8 cellular contexts compared by ENCODE assay signal in genomic region chr3:124730129-124730919, GRCh38. TPM values are rescaled to one million over a fixed set of nuclear protein-coding genes. Genes with fewer than 3 reads are reported as not detected.
A peak's percentile ranks its signal among the peaks of the same experiment; 100 is the strongest.
DNase-seq lines count a peak whose midpoint lies in the region; TF ChIP-seq lines count a peak whose summit lies in the region.

TSS of gene UMPS (plus strand) at chr3:124730452. CDS start at chr3:124730472, 20 bp downstream.

- peak within 1 kb of the TSS; percentile 34 to 76; a peak in 3 of 4 replicates for H3K27ac ChIP-seq in SK-N-SH (ENCODE audit: low read depth in 2 of 2, low read length in 1 of 2)
- H3K27ac ChIP-seq in osteoblast (ENCODE audit: low read depth, low read length): peak within 1 kb of the TSS; percentile 92
- H3K27ac ChIP-seq in testis: peak within 1 kb of the TSS; percentile 27 to 68

- TF ChIP-seq POLR2A in NB4 (IDR thresholded peaks at IDR 0.05; ENCODE audit: extremely low read depth, insufficient read length) (peak; percentile 87), testis (IDR thresholded peaks at IDR 0.05) (no peak)

- peak within 1 kb of the TSS; percentile 80 for H3K9ac ChIP-seq in SK-N-SH

- WGBS in SK-N-SH (ENCODE audit: low lambda C conversion rate): 2% methylated on average over 22 of the region's 44 CpGs
- 0 to 1% methylated on average over 44 of the region's 44 CpGs for WGBS in testis, 2 donors

- TF ChIP-seq EP300 in SK-N-SH (IDR thresholded peaks at IDR 0.05; ENCODE audit: borderline replicate concordance in 1 of 2, low read depth in 1 of 2, low read length in 1 of 2): no peak

- H3K4me3 ChIP-seq in HFF-Myc (replicated peaks; ENCODE audit: low read depth, low read length) (peak within 1 kb of the TSS; percentile 100), NB4 (ENCODE audit: low read depth, low read length) (peak within 1 kb of the TSS; percentile 100), SK-N-SH (ENCODE audit: low read depth in 2 of 2, low read length in 1 of 2) (peak within 1 kb of the TSS; percentile 84 to 86), osteoblast (ENCODE audit: insufficient read depth, low read length) (peak within 1 kb of the TSS; percentile 94), testis (peak within 1 kb of the TSS; percentile 74 to 94)

- POLR2A ChIA-PET in SK-N-SH (lab: Yijun Ruan, JAX): interaction anchor here (1.0 to 1.2 kb wide), 2 partner anchors 9 to 10 kb away, joined by 3 to 6 read pairs; no protein-coding TSS in a partner anchor

- peaks cover 46% of the 10 kb centered on the region for H3K79me2 ChIP-seq in SK-N-SH (ENCODE audit: insufficient read depth)
- peaks cover 40% of the 10 kb centered on the region for H3K79me2 ChIP-seq in osteoblast (ENCODE audit: insufficient read depth, low read length)

- H3K9me2 ChIP-seq in SK-N-SH: no peaks in the 10 kb centered on the region

- peak; percentile 34 for DNase-seq in GM04503 (ENCODE audit: low read depth)
- peak; percentile 29 for DNase-seq in HFF-Myc (ENCODE audit: extremely low read depth, low read depth)
- DNase-seq in NB4 (ENCODE audit: low read depth): peak; percentile 86
- DNase-seq in SK-N-SH: peak; percentile 92
- peak; percentile 94 for DNase-seq in activated naive CD4-positive, alpha-beta T cell treated with anti-CD3 and anti-CD28 coated beads, Interleukin-2, amount 50 U/mL, for 16 hours
- DNase-seq in glomerular visceral epithelial cell (ENCODE audit: extremely low spot score): peak; percentile 78
- peak; percentile 93 for DNase-seq in osteoblast (ENCODE audit: insufficient read length, low spot score, missing footprints)
- peak; percentile 94 for DNase-seq in testis

- H3K27me3 ChIP-seq in SK-N-SH (ENCODE audit: insufficient read depth) (no peaks in the 10 kb centered on the region), osteoblast (ENCODE audit: insufficient read depth, low read length) (peaks cover 8% of the 10 kb centered on the region), testis (no peaks in the 10 kb centered on the region)

- H3F3A ChIP-seq in SK-N-SH (replicated peaks; ENCODE audit: insufficient read depth): no peaks in the 10 kb centered on the region

- H4K20me1 ChIP-seq in SK-N-SH (ENCODE audit: insufficient read depth) (no peaks in the 10 kb centered on the region), osteoblast (ENCODE audit: insufficient read depth, low read length) (no peaks in the 10 kb centered on the region)

- TF ChIP-seq CTCF in HFF-Myc (IDR thresholded peaks at IDR 0.05; ENCODE audit: low read depth, low read length, missing control alignments) (no peak), NB4 (IDR thresholded peaks at IDR 0.05; ENCODE audit: low read depth, low read length) (no peak), SK-N-SH (IDR thresholded peaks at IDR 0.05) (no peak), osteoblast (IDR thresholded peaks at IDR 0.05; ENCODE audit: extremely low read depth, low read depth, low read length) (no peak), testis (IDR thresholded peaks at IDR 0.05) (no peak)

- H3K4me1 ChIP-seq in SK-N-SH (ENCODE audit: control insufficient read depth in 1 of 2, insufficient read depth in 2 of 2, low read depth in 1 of 2, low read length in 1 of 2) (peaks cover 7 to 14% of the 10 kb centered on the region in 2 experiments; a peak in 3 of 4 replicates), osteoblast (ENCODE audit: insufficient read depth, low read length) (peaks cover 23% of the 10 kb centered on the region), testis (peaks cover 4% of the 10 kb centered on the region)

- intact Hi-C loops in testis (cut with DNase I; ENCODE audit: low total_unique reads): no loop called here

- H2AFZ ChIP-seq in SK-N-SH (ENCODE audit: low read depth) (peak within 1 kb of the TSS; percentile 97), osteoblast (ENCODE audit: low read length) (peak within 1 kb of the TSS; percentile 99)

- TF ChIP-seq RAD21 in SK-N-SH (IDR thresholded peaks at IDR 0.05; ENCODE audit: low read length): no peak

- CTCF ChIA-PET in SK-N-SH (lab: Yijun Ruan, JAX): interaction anchor here (1.4 kb wide), 1 partner anchor 41 kb away, joined by 3 read pairs; no protein-coding TSS in a partner anchor

- H3K36me3 ChIP-seq in SK-N-SH (replicated peaks in 1 of 2; ENCODE audit: control insufficient read depth in 1 of 2, insufficient read depth in 2 of 2, low read length in 1 of 2) (peaks cover 4 to 16% of the 10 kb centered on the region in 2 experiments), osteoblast (ENCODE audit: insufficient read depth, low read length) (no peaks in the 10 kb centered on the region), testis (ENCODE audit: low read depth, missing control alignments) (no peaks in the 10 kb centered on the region)

- peak within 1 kb of the TSS; percentile 95 for H3K4me2 ChIP-seq in SK-N-SH
- H3K4me2 ChIP-seq in osteoblast (ENCODE audit: insufficient read depth, low read length): peak within 1 kb of the TSS; percentile 89

- H3K9me3 ChIP-seq in SK-N-SH (no peaks in the 10 kb centered on the region), osteoblast (ENCODE audit: low read depth, low read length) (no peaks in the 10 kb centered on the region), testis (no peaks in the 10 kb centered on the region)

TF ChIP-seq in SK-N-SH, 30 proteins besides CTCF, POLR2A, EP300 and RAD21:
- TF ChIP-seq FOXM1 (IDR thresholded peaks at IDR 0.05; ENCODE audit: low read depth) (no peak), SIN3A (IDR thresholded peaks at IDR 0.05; ENCODE audit: borderline replicate concordance, low read depth, low read length) (peak; percentile 93; the same call in 1 of the 2 replicates), NRF1 (IDR thresholded peaks at IDR 0.05; ENCODE audit: low read depth, low read length) (no peak), PBX3 (IDR thresholded peaks at IDR 0.05) (no peak), POLR2AphosphoS5 (IDR thresholded peaks at IDR 0.05; ENCODE audit: low read depth, low read length) (peak; percentile 98), YY1 (IDR thresholded peaks at IDR 0.05; ENCODE audit: low read depth) (peak; percentile 91), REST (IDR thresholded peaks at IDR 0.05; ENCODE audit: low read depth, low read length) (0 out of 2 replicates have a peak, but pooled peaks have one; percentile 66), CHD2 (IDR thresholded peaks at IDR 0.05; ENCODE audit: low read length, partially characterized antibody) (peak; percentile 68), RCOR1 (IDR thresholded peaks at IDR 0.05; ENCODE audit: low read length) (0 out of 2 replicates have a peak, but pooled peaks have one; percentile 30), GABPA (IDR thresholded peaks at IDR 0.05; ENCODE audit: low read depth) (peak; percentile 87), JUND (IDR thresholded peaks at IDR 0.05) (peak; percentile 8; the same call in 1 of the 2 replicates), MXI1 (IDR thresholded peaks at IDR 0.05; ENCODE audit: low read depth, low read length) (peak; percentile 91), ELF1 (IDR thresholded peaks at IDR 0.05) (peak; percentile 66; the same call in 1 of the 2 replicates), RXRA (IDR thresholded peaks at IDR 0.05; ENCODE audit: borderline replicate concordance, low read depth) (no peak), MAX (IDR thresholded peaks at IDR 0.05; ENCODE audit: low read depth) (peak; percentile 89), TAF1 (IDR thresholded peaks at IDR 0.05; ENCODE audit: borderline replicate concordance, low read depth, low read length) (peak; percentile 86), TCF12 (IDR thresholded peaks at IDR 0.05) (no peak)

RNA-seq across cellular contexts. Expression of gene UMPS, which starts in this region (rescaled TPM):
- polyA plus RNA-seq in SK-N-SH (2012; rRNA removed) (25.1 and 32.0 TPM in 2 replicates), testis (ENCODE audit: insufficient read depth, low read depth, low replicate concordance) (20.0 TPM)
- 29.2 and 30.9 TPM in 2 replicates for polyA plus RNA-seq in SK-N-SH (2012; cell fraction: cytosol; rRNA removed)
- 18.2 and 25.5 TPM in 2 replicates for polyA plus RNA-seq in SK-N-SH (2012; cell fraction: nucleus; rRNA removed)
- total RNA-seq in osteoblast (19.5 and 21.8 TPM in 2 replicates), testis (10 to 100 TPM; 24.6 to 26.8 TPM)

Comparison
In these comparisons a context has a peak if more than half of its experiments do, and no peak if none do; other contexts are left out.
1. Peak in every context shown above with its lines: DNase-seq, H3K4me3 ChIP-seq and H3K27ac ChIP-seq.
2. DNase-seq: peak in every context shown above with its lines; median percentile 94 in activated naive CD4-positive, alpha-beta T cell treated with anti-CD3 and anti-CD28 coated beads, Interleukin-2, amount 50 U/mL, for 16 hours; 94 in testis; 93 in osteoblast; 92 in SK-N-SH; 86 in NB4; 78 in glomerular visceral epithelial cell; 34 in GM04503; 29 in HFF-Myc.